ENCODE assay signal across 8 cellular contexts in genomic region chr7:148697256-148697841, GRCh38. TPM values are rescaled to one million over a fixed set of nuclear protein-coding genes. Genes with fewer than 3 reads are reported as not detected.
DNase-seq lines count a peak whose midpoint lies in the region; ATAC-seq and TF ChIP-seq lines count a peak whose summit lies in the region.

No MANE protein-coding gene starts in this region.

- no peaks in the 10 kb centered on the region for H3K36me3 ChIP-seq in Loucy (ENCODE audit: insufficient read depth, low read length)

- peak; percentile 1 for DNase-seq in A172 (ENCODE audit: low spot score)
- peak; percentile 76 to 78 for DNase-seq in activated T-cell treated with anti-CD3 and anti-CD28 coated beads, Interleukin-2, amount 50 U/mL, for 48 hours
- peak; percentile 50 to 80 for DNase-seq in foreskin fibroblast
- DNase-seq in progenitor cell of endocrine pancreas (ENCODE audit: low spot score, unreplicated experiment) = no peak
- DNase-seq in HuH-7.5 (ENCODE audit: low spot score) = no peak

- H3K27ac Mint-ChIP-seq in progenitor cell of endocrine pancreas = peak overlapping the region; percentile 95

- TF ChIP-seq CTCF in Loucy (conservative IDR thresholded peaks at IDR 0.05; ENCODE audit: low read length) = no peak
- TF ChIP-seq CTCF in foreskin fibroblast (IDR thresholded peaks at IDR 0.05; ENCODE audit: low read depth, low read length) = no peak
- no peak for TF ChIP-seq CTCF in progenitor cell of endocrine pancreas (IDR thresholded peaks at IDR 0.05; ENCODE audit: unreplicated experiment)

- no peaks in the 10 kb centered on the region for H3F3A ChIP-seq in Loucy (ENCODE audit: low read depth)

- H3K9me3 Mint-ChIP-seq in progenitor cell of endocrine pancreas (ENCODE audit: low read depth) = no peaks in the 10 kb centered on the region

- peaks cover 38% of the 10 kb centered on the region for H3K79me2 ChIP-seq in Loucy (ENCODE audit: insufficient read depth, low read length)

- no peaks in the 10 kb centered on the region for H3K9me2 ChIP-seq in Loucy (replicated peaks; ENCODE audit: low read depth, low read length)

- peaks cover 22% of the 10 kb centered on the region for H4K20me1 ChIP-seq in Loucy (ENCODE audit: insufficient read depth, low read length, poor library complexity, severe bottlenecking)

- peak overlapping the region; percentile 85 for H3K9ac ChIP-seq in Loucy (ENCODE audit: low read depth, low read length, poor library complexity, severe bottlenecking)

- H3K9me3 ChIP-seq in Loucy (ENCODE audit: insufficient read depth, low read depth, low read length) = no peaks in the 10 kb centered on the region

- H2AFZ ChIP-seq in Loucy (ENCODE audit: low read length) = peak overlapping the region; percentile 87; the same call in 1 of the 2 replicates

- H3K27me3 Mint-ChIP-seq in progenitor cell of endocrine pancreas = peaks cover 6% of the 10 kb centered on the region

- H3K4me1 ChIP-seq in Loucy (ENCODE audit: insufficient read depth, low read length, poor library complexity, severe bottlenecking) = peaks cover 8% of the 10 kb centered on the region

- no peaks in the 10 kb centered on the region for H3K36me3 Mint-ChIP-seq in progenitor cell of endocrine pancreas (ENCODE audit: insufficient read depth)

- peak overlapping the region; percentile 91 for H3K4me3 ChIP-seq in Loucy (ENCODE audit: low read length, poor library complexity, severe bottlenecking)
- peak overlapping the region; percentile 63 to 85 for H3K4me3 ChIP-seq in foreskin fibroblast (ENCODE audit: low read depth in 1 of 2, low read length in 2 of 2)

- peak overlapping the region; percentile 83 for H3K4me3 Mint-ChIP-seq in progenitor cell of endocrine pancreas (ENCODE audit: low read depth)

- H3K4me2 ChIP-seq in Loucy (ENCODE audit: low read depth, low read length, poor library complexity, severe bottlenecking) = peak overlapping the region; percentile 61

- H3K4me1 Mint-ChIP-seq in progenitor cell of endocrine pancreas (ENCODE audit: low read depth) = peaks cover 34% of the 10 kb centered on the region

- H3K27me3 ChIP-seq in Loucy (ENCODE audit: insufficient read depth, low read length, poor library complexity, severe bottlenecking) = no peaks in the 10 kb centered on the region

- no peak for ATAC-seq in HG03175 (IDR thresholded peaks at IDR 0.05; ENCODE audit: unreplicated experiment)
- no peak for ATAC-seq in GM18498 (IDR thresholded peaks at IDR 0.05; ENCODE audit: unreplicated experiment)

RNA-seq across cellular contexts. Expression of gene CUL1, which starts 1.4 kb away (rescaled TPM):
- 51.1 and 57.4 TPM in 2 replicates for total RNA-seq in A172 (2014; rRNA removed; shearing (Covaris generic))
- 58.8 and 58.9 TPM in 2 replicates for total RNA-seq in progenitor cell of endocrine pancreas

Comparison
In these comparisons a context has a peak if more than half of its experiments do, and no peak if none do; other contexts are left out.
1. DNase-seq: peak in A172 (single experiment), activated T-cell treated with anti-CD3 and anti-CD28 coated beads, Interleukin-2, amount 50 U/mL, for 48 hours (2 of 2) and foreskin fibroblast (2 of 2); none in progenitor cell of endocrine pancreas (single experiment) and HuH-7.5 (single experiment).